23 cellular contexts compared by ENCODE assay signal in genomic region chr10:3865565-3865964, GRCh38.
DNase-seq lines count a peak whose midpoint lies in the region; ATAC-seq, FAIRE-seq and TF ChIP-seq lines count a peak whose summit lies in the region.
"Had no signal": no experiment of that assay in that cellular context is flagged by ENCODE, and none has a peak within 500 bp of the region (broad histone marks: within the 10 kb centered on the region; RNA-seq: fewer than 3 reads in every experiment).

No MANE protein-coding gene starts in this region.

- CTCF ChIA-PET in activated CD4-positive, alpha-beta T cell treated with anti-CD3 and anti-CD28 coated beads for 36 hours (lab: Charles Lee), result interaction anchor here (0.7 to 2.9 kb wide), 8 partner anchors 9 to 57 kb away, joined by 3 to 25 read pairs (median 3); no protein-coding TSS in a partner anchor

- POLR2A ChIA-PET in activated CD4-positive, alpha-beta T cell treated with anti-CD3 and anti-CD28 coated beads for 36 hours (lab: Charles Lee), result interaction anchor here (0.7 to 2.4 kb wide), 10 partner anchors 10 to 259 kb away, joined by 3 to 32 read pairs (median 4); partner anchors contain the start of gene KLF6

- H3K27me3 ChIP-seq in astrocyte (ENCODE audit: insufficient read depth, low read length) (no peaks in the 10 kb centered on the region), upper lobe of right lung (no peaks in the 10 kb centered on the region)
- H3K27me3 ChIP-seq: adrenal gland; BLaER1 treated with 17β-estradiol and CSF1 and Interleukin-3, amounts not matched to agents 10 nM and 100 nM; heart right ventricle; spleen had no signal

- H2AFZ ChIP-seq in astrocyte (ENCODE audit: low read depth, low read length), result no peak overlapping the region

- H3K4me1 ChIP-seq in astrocyte (ENCODE audit: insufficient read depth, low read length) (peaks cover 4% of the 10 kb centered on the region), upper lobe of right lung (peaks cover 11% of the 10 kb centered on the region)
- H3K4me1 ChIP-seq: adrenal gland, prostate gland had no signal

- no peak overlapping the region for H3K4me2 ChIP-seq in astrocyte (ENCODE audit: low read length)

- H3K27ac ChIP-seq in astrocyte (ENCODE audit: low read depth, low read length), result no peak overlapping the region
- H3K27ac ChIP-seq in upper lobe of right lung, result no peak overlapping the region
- H3K27ac ChIP-seq: adrenal gland, heart right ventricle, HL-60, prostate gland, spleen had no signal

- H3K27ac Mint-ChIP-seq in activated CD4-positive, alpha-beta T cell treated with anti-CD3 and anti-CD28 coated beads for 36 hours, result peak overlapping the region; percentile 81
- no peak overlapping the region for H3K27ac Mint-ChIP-seq in astrocyte (ENCODE audit: unreplicated experiment)

- H3K36me3 Mint-ChIP-seq in activated CD4-positive, alpha-beta T cell treated with anti-CD3 and anti-CD28 coated beads for 36 hours (ENCODE audit: low read depth), result no peaks in the 10 kb centered on the region
- H3K36me3 Mint-ChIP-seq in astrocyte (ENCODE audit: low read depth, unreplicated experiment), result no peaks in the 10 kb centered on the region

- H3K9me3 ChIP-seq in astrocyte (ENCODE audit: insufficient read depth, low read depth, low read length), result no peaks in the 10 kb centered on the region
- H3K9me3 ChIP-seq in upper lobe of right lung, result no peaks in the 10 kb centered on the region
- H3K9me3 ChIP-seq: adrenal gland, heart right ventricle, prostate gland, spleen had no signal

- DNase-seq in activated CD4-positive, alpha-beta T cell treated with anti-CD3 and anti-CD28 coated beads for 36 hours, result no peak
- DNase-seq in activated CD4-positive, alpha-beta T cell treated with anti-CD3 and anti-CD28 coated beads, Interleukin-2, amount 50 U/mL, for 1 hour, result no peak
- peak; percentile 38 for DNase-seq in astrocyte (ENCODE audit: low read depth)
- no peak for DNase-seq in NCI-H774 (lab: John Stamatoyannopoulos, UW)
- DNase-seq in upper lobe of right lung, result no peak
- DNase-seq in DMS79 treated with DMSO at 0.1 percent for 48 hours (lab: John Stamatoyannopoulos, UW), result no peak
- DNase-seq: 8988T; adrenal gland; DMS53; effector memory CD4-positive, alpha-beta T cell; heart right ventricle; NCI-H1048; spleen; stimulated activated naive CD4-positive, alpha-beta T cell treated with Interleukin-2 at 50 U/mL for 16 hours had no signal

- intact Hi-C loops in activated CD4-positive, alpha-beta T cell treated with anti-CD3 and anti-CD28 coated beads for 36 hours (cut with DNase I, micrococcal nuclease), result loop anchor here in 1 of 2 experiments (1.0 to 5.0 kb wide), 2 partner anchors 267 to 821 kb away; no protein-coding TSS in a partner anchor
- intact Hi-C loops in upper lobe of right lung (cut with DNase I), result no loop called here

- no peaks in the 10 kb centered on the region for H3K79me2 ChIP-seq in astrocyte (ENCODE audit: insufficient read depth, low read length)

- H3K36me3 ChIP-seq in astrocyte (ENCODE audit: insufficient read depth, low read length) (no peaks in the 10 kb centered on the region), upper lobe of right lung (no peaks in the 10 kb centered on the region)
- H3K36me3 ChIP-seq: adrenal gland; BLaER1 treated with 17β-estradiol and CSF1 and Interleukin-3, amounts not matched to agents 10 nM and 100 nM; heart right ventricle; prostate gland; spleen had no signal

- ATAC-seq in activated CD4-positive, alpha-beta T cell treated with anti-CD3 and anti-CD28 coated beads for 36 hours, result peak; percentile 5
- ATAC-seq in GM18870 (IDR thresholded peaks at IDR 0.05; ENCODE audit: unreplicated experiment), result peak; percentile 43
- peak; percentile 33 for ATAC-seq in HG03135 (IDR thresholded peaks at IDR 0.05; ENCODE audit: unreplicated experiment)
- no peak for ATAC-seq in upper lobe of right lung
- ATAC-seq: heart right ventricle, K562 had no signal

- no peaks in the 10 kb centered on the region for H3K27me3 Mint-ChIP-seq in activated CD4-positive, alpha-beta T cell treated with anti-CD3 and anti-CD28 coated beads for 36 hours
- H3K27me3 Mint-ChIP-seq in astrocyte (ENCODE audit: low read depth, unreplicated experiment), result no peaks in the 10 kb centered on the region

- FAIRE-seq in astrocyte (lab: Jason Lieb, UNC), result no peak
- FAIRE-seq: H54, keratinocyte had no signal

- H3K4me3 ChIP-seq in astrocyte (ENCODE audit: insufficient read depth, low read depth, low read length) (no peak overlapping the region), upper lobe of right lung (no peak overlapping the region)
- H3K4me3 ChIP-seq: adrenal gland; BLaER1 treated with 17β-estradiol and CSF1 and Interleukin-3, amounts not matched to agents 10 nM and 100 nM; heart right ventricle; K562; prostate gland; spleen had no signal

- no peaks in the 10 kb centered on the region for H4K20me1 ChIP-seq in astrocyte (ENCODE audit: insufficient read depth, low read length)
- H4K20me1 ChIP-seq: BLaER1 treated with 17β-estradiol and CSF1 and Interleukin-3, amounts not matched to agents 10 nM and 100 nM had no signal

- no peaks in the 10 kb centered on the region for H3K9me3 Mint-ChIP-seq in activated CD4-positive, alpha-beta T cell treated with anti-CD3 and anti-CD28 coated beads for 36 hours (ENCODE audit: low read depth)
- peaks cover 2% of the 10 kb centered on the region for H3K9me3 Mint-ChIP-seq in astrocyte (ENCODE audit: unreplicated experiment)
- H3K9me3 Mint-ChIP-seq: nephron had no signal

- peaks cover 57% of the 10 kb centered on the region for H3K4me1 Mint-ChIP-seq in activated CD4-positive, alpha-beta T cell treated with anti-CD3 and anti-CD28 coated beads for 36 hours
- H3K4me1 Mint-ChIP-seq in astrocyte (ENCODE audit: low read depth, unreplicated experiment), result peaks cover 15% of the 10 kb centered on the region

- no peak overlapping the region for H3K9ac ChIP-seq in astrocyte (ENCODE audit: low read length)

- no peak overlapping the region for H3K4me3 Mint-ChIP-seq in activated CD4-positive, alpha-beta T cell treated with anti-CD3 and anti-CD28 coated beads for 36 hours
- no peak overlapping the region for H3K4me3 Mint-ChIP-seq in astrocyte (ENCODE audit: unreplicated experiment)
- H3K4me3 Mint-ChIP-seq: nephron had no signal

- no peak for TF ChIP-seq CTCF in astrocyte (IDR thresholded peaks at IDR 0.05; ENCODE audit: insufficient read depth, low read depth, low read length)
- no peak for TF ChIP-seq CTCF in upper lobe of right lung (IDR thresholded peaks at IDR 0.05)
